Comparison of ENCODE assay signal across 22 cellular contexts in genomic region chr20:38810926-38811325, GRCh38. TPM values are rescaled to one million over a fixed set of nuclear protein-coding genes. Genes with fewer than 3 reads are reported as not detected.
DNase-seq lines count a peak whose midpoint lies in the region; ATAC-seq lines count a peak whose summit lies in the region.
"Had no signal": no experiment of that assay in that cellular context is flagged by ENCODE, and none has a peak within 500 bp of the region (broad histone marks: within the 10 kb centered on the region; RNA-seq: fewer than 3 reads in every experiment).

No MANE protein-coding gene starts in this region.

- H3K9me3 ChIP-seq in CD8-positive, alpha-beta memory T cell (ENCODE audit: low read length): no peaks in the 10 kb centered on the region

- H3K36me3 ChIP-seq in CD8-positive, alpha-beta memory T cell (ENCODE audit: insufficient read depth, low read length): peaks cover 11% of the 10 kb centered on the region

- H3K4me1 ChIP-seq in CD8-positive, alpha-beta memory T cell (ENCODE audit: insufficient read depth, low read length): peaks cover 69% of the 10 kb centered on the region

- peaks cover 56% of the 10 kb centered on the region for H3K4me1 Mint-ChIP-seq in T-helper 2 cell treated with Interferon-gamma antibody and Interleukin-4, amounts not matched to agents 5 μg/mL and 100 μg/mL, for 36 hours (ENCODE audit: low read depth)
- peaks cover 78 to 88% (median 85%) of the 10 kb centered on the region in 3 donors for H3K4me1 Mint-ChIP-seq in CD8-positive, alpha-beta memory T cell
- H3K4me1 Mint-ChIP-seq in immature natural killer cell: peaks cover 75 to 86% of the 10 kb centered on the region in 2 donors

- peak overlapping the region; percentile 4 for H3K4me3 Mint-ChIP-seq in T-helper 2 cell treated with Interferon-gamma antibody and Interleukin-4, amounts not matched to agents 5 μg/mL and 100 μg/mL, for 36 hours
- peak overlapping the region in 5 of 7 donors; percentile 1 to 90 (median 24) for H3K4me3 Mint-ChIP-seq in CD8-positive, alpha-beta memory T cell
- peak overlapping the region in 1 of 5 donors; percentile 7 for H3K4me3 Mint-ChIP-seq in immature natural killer cell
- H3K4me3 Mint-ChIP-seq: dendritic cell treated with granulocyte-macrophage colony-stimulating factor and Interleukin-4, amounts not matched to agents 40 ng/mL and 50 ng/mL, for 4 days; nephron had no signal

- no peak overlapping the region for H3K27ac ChIP-seq in CD8-positive, alpha-beta memory T cell (ENCODE audit: low read depth, low read length)
- H3K27ac ChIP-seq: 22Rv1, hepatocyte, HL-60, parathyroid adenoma had no signal

- no peaks in the 10 kb centered on the region for H3K27me3 ChIP-seq in CD8-positive, alpha-beta memory T cell (ENCODE audit: insufficient read depth, low read length, poor library complexity, severe bottlenecking)

- H3K9me3 Mint-ChIP-seq in T-helper 2 cell treated with Interferon-gamma antibody and Interleukin-4, amounts not matched to agents 5 μg/mL and 100 μg/mL, for 36 hours: no peaks in the 10 kb centered on the region
- no peaks in the 10 kb centered on the region for H3K9me3 Mint-ChIP-seq in CD8-positive, alpha-beta memory T cell
- H3K9me3 Mint-ChIP-seq in immature natural killer cell: no peaks in the 10 kb centered on the region
- H3K9me3 Mint-ChIP-seq: dendritic cell treated with granulocyte-macrophage colony-stimulating factor and Interleukin-4, amounts not matched to agents 40 ng/mL and 50 ng/mL, for 4 days had no signal

- POLR2A ChIA-PET in CD8-positive, alpha-beta memory T cell (lab: Charles Lee): no interaction called here

- peaks cover 56% of the 10 kb centered on the region for H3K36me3 Mint-ChIP-seq in T-helper 2 cell treated with Interferon-gamma antibody and Interleukin-4, amounts not matched to agents 5 μg/mL and 100 μg/mL, for 36 hours (ENCODE audit: low read depth)
- H3K36me3 Mint-ChIP-seq in CD8-positive, alpha-beta memory T cell: peaks cover 4 to 80% (median 18%) of the 10 kb centered on the region in 3 donors
- peaks cover 16 to 25% (median 17%) of the 10 kb centered on the region in 3 donors for H3K36me3 Mint-ChIP-seq in immature natural killer cell

- H3K27me3 Mint-ChIP-seq in T-helper 2 cell treated with Interferon-gamma antibody and Interleukin-4, amounts not matched to agents 5 μg/mL and 100 μg/mL, for 36 hours (ENCODE audit: low read depth): no peaks in the 10 kb centered on the region
- peaks cover 0 to 4% of the 10 kb centered on the region in 2 donors for H3K27me3 Mint-ChIP-seq in CD8-positive, alpha-beta memory T cell
- peaks cover 10 to 34% (median 33%) of the 10 kb centered on the region in 3 donors for H3K27me3 Mint-ChIP-seq in immature natural killer cell (ENCODE audit: low read depth in 3 of 3)

- no peak for DNase-seq in T-helper 2 cell treated with Interferon-gamma antibody and Interleukin-4, amounts not matched to agents 5 μg/mL and 100 μg/mL, for 36 hours (ENCODE audit: low spot score)
- DNase-seq in T-helper 2 cell (no peak), T-helper 22 cell (ENCODE audit: low read depth) (peak; percentile 9), immature natural killer cell (no peak), DMS53 treated with DMSO at 0.1 percent for 48 hours (lab: John Stamatoyannopoulos, UW; ENCODE audit: unreplicated experiment) (no peak)
- no peak for DNase-seq in CD8-positive, alpha-beta memory T cell
- DNase-seq: GDM1; NCI-H1436 treated with DMSO at 0.1 percent for 48 hours; stimulated activated CD4-positive, alpha-beta T cell treated with anti-CD3 and anti-CD28 coated beads, Interleukin-2, amount 100 ng/mL, for 24 hours had no signal

- H3K27ac Mint-ChIP-seq in T-helper 2 cell treated with Interferon-gamma antibody and Interleukin-4, amounts not matched to agents 5 μg/mL and 100 μg/mL, for 36 hours: no peak overlapping the region
- H3K27ac Mint-ChIP-seq in CD8-positive, alpha-beta memory T cell: peak overlapping the region; percentile 29 to 93 (median 80)
- peak overlapping the region; percentile 33 to 100 (median 79) for H3K27ac Mint-ChIP-seq in immature natural killer cell
- H3K27ac Mint-ChIP-seq: dendritic cell treated with granulocyte-macrophage colony-stimulating factor and Interleukin-4, amounts not matched to agents 40 ng/mL and 50 ng/mL, for 4 days; nephron had no signal

- no peak overlapping the region for H3K4me3 ChIP-seq in CD8-positive, alpha-beta memory T cell (ENCODE audit: low read length)
- H3K4me3 ChIP-seq: hepatocyte, lung had no signal

- CTCF ChIA-PET in CD8-positive, alpha-beta memory T cell (lab: Charles Lee): no interaction called here

- ATAC-seq in GM21526 (IDR thresholded peaks at IDR 0.05; ENCODE audit: low FRiP score, unreplicated experiment): no peak
- ATAC-seq in GM19023 (IDR thresholded peaks at IDR 0.05; ENCODE audit: unreplicated experiment): no peak
- ATAC-seq: Panc1, SK-N-SH treated with all-trans-retinoic acid at 6 μM for 48 hours had no signal

RNA-seq across cellular contexts. Expression of gene PPP1R16B, which starts 5.4 kb away (rescaled TPM):
- 100 to 1,000 TPM; 167 to 171 TPM for total RNA-seq in CD8-positive, alpha-beta memory T cell
- polyA plus RNA-seq in CD8-positive, alpha-beta memory T cell: 40.2 TPM
- polyA plus RNA-seq in immature natural killer cell: 10 to 100 TPM; 23.6 to 42.8 (median 24.9) TPM
- total RNA-seq: fibroblast of villous mesenchyme, M059J had no signal
